22 cellular contexts compared by ENCODE assay signal in the genomic region with DNA sequence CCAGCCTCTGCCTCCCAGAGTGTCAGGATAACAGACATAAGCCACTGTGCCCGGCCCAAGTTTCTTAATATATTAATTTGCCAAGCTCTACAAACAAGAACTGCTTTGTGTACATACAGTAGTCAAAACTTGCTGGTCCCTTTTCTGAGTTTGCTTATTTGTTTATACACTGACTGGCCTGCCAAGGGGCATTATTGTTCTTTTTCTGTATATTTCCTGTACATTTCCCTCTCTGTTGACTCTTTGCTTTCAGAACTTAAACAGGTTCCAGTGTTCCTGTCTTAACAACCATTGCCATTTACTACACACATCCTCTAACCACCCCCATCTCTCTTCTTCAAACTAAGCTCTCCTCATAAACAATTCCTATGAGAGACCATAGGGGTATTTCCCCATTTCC.
DNase-seq lines count a peak whose midpoint lies in the region; ATAC-seq, FAIRE-seq and TF ChIP-seq lines count a peak whose summit lies in the region.
"Had no signal": no experiment of that assay in that cellular context is flagged by ENCODE, and none has a peak within 500 bp of the region (broad histone marks: within the 10 kb centered on the region; RNA-seq: fewer than 3 reads in every experiment).

No MANE protein-coding gene starts in this region.

- intact Hi-C loops in PC-3 (cut with micrococcal nuclease) (no loop called here), endothelial cell of umbilical vein (cut with micrococcal nuclease) (no loop called here)

- H3K4me3 Mint-ChIP-seq in H9: no peak overlapping the region
- H3K4me3 Mint-ChIP-seq: activated CD4-positive, alpha-beta T cell treated with anti-CD3 and anti-CD28 coated beads, Interleukin-2, amount 10 ng/mL, durations not matched to agents 24 days and 14 days; natural killer cell had no signal

- H3K27me3 Mint-ChIP-seq in H9 (ENCODE audit: low read depth): no peaks in the 10 kb centered on the region
- H3K27me3 Mint-ChIP-seq: activated CD4-positive, alpha-beta T cell treated with anti-CD3 and anti-CD28 coated beads, Interleukin-2, amount 10 ng/mL, durations not matched to agents 24 days and 14 days had no signal

- H3K4me3 ChIP-seq in PC-3 (ENCODE audit: low read length): no peak overlapping the region
- no peak overlapping the region for H3K4me3 ChIP-seq in endothelial cell of umbilical vein (replicated peaks in 1 of 3; ENCODE audit: insufficient read depth in 1 of 3, low read depth in 1 of 3, low read length in 3 of 3)
- no peak overlapping the region for H3K4me3 ChIP-seq in foreskin fibroblast (ENCODE audit: low read depth in 1 of 2, low read length in 2 of 2)
- H3K4me3 ChIP-seq: body of pancreas, thoracic aorta had no signal

- CTCF ChIA-PET in PC-3 (lab: Charles Lee) (interaction anchor here (0.6 kb wide), 1 partner anchor 183 kb away, joined by 5 read pairs; no protein-coding TSS in a partner anchor), endothelial cell of umbilical vein (lab: Charles Lee) (interaction anchor here (1.4 to 2.4 kb wide), 5 partner anchors 8 to 410 kb away, joined by 3 to 12 read pairs (median 5); no protein-coding TSS in a partner anchor)

- no peaks in the 10 kb centered on the region for H3F3A ChIP-seq in PC-3 (ENCODE audit: low read length, unreplicated experiment)

- H4K91ac ChIP-seq in H9 (ENCODE audit: insufficient read length, low read depth, low read length): no peak overlapping the region

- no peaks in the 10 kb centered on the region for H3K79me1 ChIP-seq in H9 (ENCODE audit: insufficient read depth, low read depth, low read length, poor library complexity, severe bottlenecking)

- H3K23ac ChIP-seq in H9 (ENCODE audit: insufficient read length, low read depth, low read length): no peak overlapping the region

- no peaks in the 10 kb centered on the region for H3K23me2 ChIP-seq in H9 (ENCODE audit: insufficient read length, low read depth, low read length, poor library complexity, severe bottlenecking)

- peak overlapping the region in 2 of 3 experiments; percentile 6 to 17; a peak in 3 of 7 replicates for H3K27ac Mint-ChIP-seq in H9
- H3K27ac Mint-ChIP-seq: activated CD4-positive, alpha-beta T cell treated with anti-CD3 and anti-CD28 coated beads, Interleukin-2, amount 10 ng/mL, durations not matched to agents 24 days and 14 days had no signal

- no peak overlapping the region for H3K4ac ChIP-seq in H9 (ENCODE audit: low read depth, low read length)

- H3K9me1 ChIP-seq in endothelial cell of umbilical vein (replicated peaks; ENCODE audit: control insufficient read depth, extremely low read depth, insufficient read depth, low read length): no peaks in the 10 kb centered on the region

- dilution Hi-C loops in endothelial cell of umbilical vein (cut with MboI; ENCODE audit: extremely low pct_ligation_motif_present, low sequenced_read_pairs): no loop called here

- H3K27me3 ChIP-seq in H9 (ENCODE audit: insufficient read depth, low read length): no peaks in the 10 kb centered on the region
- H3K27me3 ChIP-seq in PC-3 (ENCODE audit: low read length): no peaks in the 10 kb centered on the region
- no peaks in the 10 kb centered on the region for H3K27me3 ChIP-seq in endothelial cell of umbilical vein (ENCODE audit: control insufficient read depth in 2 of 2, insufficient read depth in 2 of 2, low read length in 2 of 2)
- H3K27me3 ChIP-seq: body of pancreas had no signal

- H2BK20ac ChIP-seq in H9 (ENCODE audit: low read depth, low read length, poor library complexity, severe bottlenecking): no peak overlapping the region

- H3K4me1 ChIP-seq in H9 (ENCODE audit: insufficient read depth, low read length): no peaks in the 10 kb centered on the region
- peaks cover 16% of the 10 kb centered on the region for H3K4me1 ChIP-seq in PC-3 (ENCODE audit: insufficient read depth, low read length)
- peaks cover 7% of the 10 kb centered on the region for H3K4me1 ChIP-seq in endothelial cell of umbilical vein (ENCODE audit: control insufficient read depth, extremely low read depth, insufficient read depth, low read length)
- H3K4me1 ChIP-seq: body of pancreas had no signal

- no peak overlapping the region for H3K4me2 ChIP-seq in H9 (ENCODE audit: insufficient read depth, insufficient read length, low read length)
- no peak overlapping the region for H3K4me2 ChIP-seq in PC-3 (ENCODE audit: low read length)
- H3K4me2 ChIP-seq in endothelial cell of umbilical vein (ENCODE audit: insufficient read depth, low read length): peak overlapping the region; percentile 8

- no peaks in the 10 kb centered on the region for H4K20me1 ChIP-seq in H9 (ENCODE audit: control insufficient read depth, insufficient read depth, insufficient read length)
- H4K20me1 ChIP-seq in PC-3 (ENCODE audit: low read length): no peaks in the 10 kb centered on the region
- H4K20me1 ChIP-seq in endothelial cell of umbilical vein (replicated peaks; ENCODE audit: control insufficient read depth, extremely low read depth, insufficient read depth, low read length): no peaks in the 10 kb centered on the region

- H3K9ac ChIP-seq in H9 (ENCODE audit: extremely low read depth, insufficient read length, low read length): no peak overlapping the region
- no peak overlapping the region for H3K9ac ChIP-seq in PC-3 (ENCODE audit: low read length)
- H3K9ac ChIP-seq in endothelial cell of umbilical vein (replicated peaks; ENCODE audit: extremely low read depth, insufficient read depth, low read length): no peak overlapping the region

- H4K8ac ChIP-seq in H9 (replicated peaks; ENCODE audit: insufficient read length, low read depth, low read length): no peak overlapping the region

- no peaks in the 10 kb centered on the region for H3K9me3 Mint-ChIP-seq in H9
- H3K9me3 Mint-ChIP-seq: natural killer cell had no signal

- H3K36me3 Mint-ChIP-seq in H9 (ENCODE audit: insufficient read depth in 1 of 3, low read depth in 3 of 3): peaks cover 0 to 1% (median 0%) of the 10 kb centered on the region in 3 experiments; a peak in 1 of 7 replicates
- H3K36me3 Mint-ChIP-seq: natural killer cell had no signal

- ATAC-seq in PC-3: peak; percentile 75
- ATAC-seq: body of pancreas, HepG2, natural killer cell, SK-N-SH treated with all-trans-retinoic acid at 6 μM for 48 hours had no signal

- no peak overlapping the region for H2AK5ac ChIP-seq in H9 (ENCODE audit: insufficient read length, low read length)

- H4K5ac ChIP-seq in H9 (ENCODE audit: insufficient read length, low read depth, low read length): no peak overlapping the region

- no peaks in the 10 kb centered on the region for H3K9me3 ChIP-seq in H9 (ENCODE audit: control insufficient read depth, low read depth, low read length)
- no peaks in the 10 kb centered on the region for H3K9me3 ChIP-seq in PC-3 (ENCODE audit: low read length)
- H3K9me3 ChIP-seq in endothelial cell of umbilical vein (replicated peaks; ENCODE audit: control insufficient read depth, insufficient read depth, low read length): no peaks in the 10 kb centered on the region
- H3K9me3 ChIP-seq: body of pancreas, thoracic aorta had no signal

- no peak overlapping the region for H2BK15ac ChIP-seq in H9 (ENCODE audit: low read depth, low read length)

- H3K4me1 Mint-ChIP-seq in H9: peaks cover 3% of the 10 kb centered on the region in 2 experiments

- H3K27ac ChIP-seq in H9 (ENCODE audit: insufficient read length, low read depth, low read length) (no peak overlapping the region), PC-3 (ENCODE audit: low read length) (no peak overlapping the region), endothelial cell of umbilical vein (ENCODE audit: insufficient read depth, low read depth, low read length) (no peak overlapping the region)
- H3K27ac ChIP-seq: body of pancreas, HL-60, thoracic aorta had no signal

- H2AFZ ChIP-seq in H9 (ENCODE audit: low read length) (no peak overlapping the region), PC-3 (ENCODE audit: low read length) (no peak overlapping the region), endothelial cell of umbilical vein (ENCODE audit: low read depth, low read length) (peak overlapping the region; percentile 11)

- no peaks in the 10 kb centered on the region for H3K36me3 ChIP-seq in PC-3 (ENCODE audit: low read depth, low read length)
- no peaks in the 10 kb centered on the region for H3K36me3 ChIP-seq in endothelial cell of umbilical vein (ENCODE audit: control insufficient read depth in 2 of 2, extremely low read depth in 1 of 2, insufficient read depth in 2 of 2, low read length in 2 of 2)
- H3K36me3 ChIP-seq: thoracic aorta had no signal

- BruUV-seq in PC-3 (replicated peaks; lab: Mats Ljungman, UMichigan) (no TSS peak), endothelial cell of umbilical vein (replicated peaks; lab: Mats Ljungman, UMichigan) (no TSS peak)

- no peak overlapping the region for H3K18ac ChIP-seq in H9 (ENCODE audit: insufficient read length, low read depth, low read length)

- H3K14ac ChIP-seq in H9 (ENCODE audit: insufficient read depth, low read length): no peak overlapping the region

- no peaks in the 10 kb centered on the region for H3K9me2 ChIP-seq in PC-3 (replicated peaks; ENCODE audit: low read length)

- H3T11ph ChIP-seq in H9 (ENCODE audit: low read length): no peak overlapping the region

- H2BK120ac ChIP-seq in H9 (ENCODE audit: low read depth, low read length, poor library complexity, severe bottlenecking): no peak overlapping the region

- FAIRE-seq in endothelial cell of umbilical vein (lab: Jason Lieb, UNC): peak; percentile 33
- FAIRE-seq: HepG2, urothelium cell line had no signal

- WGBS in H9 (ENCODE audit: extremely low coverage, insufficient read length, low lambda C conversion rate): no CpG with 5 or more reads among the region's 1 CpG

- POLR2A ChIA-PET in PC-3 (lab: Charles Lee; ENCODE audit: unreplicated experiment) (no interaction called here), endothelial cell of umbilical vein (lab: Charles Lee) (interaction anchor here (0.6 kb wide), 1 partner anchor 34 kb away, joined by 3 read pairs; no protein-coding TSS in a partner anchor)

- H3K56ac ChIP-seq in H9 (ENCODE audit: insufficient read length, low read depth, low read length): no peak overlapping the region

- H3K79me2 ChIP-seq in H9 (ENCODE audit: insufficient read depth, low read length) (no peaks in the 10 kb centered on the region), PC-3 (ENCODE audit: low read length) (no peaks in the 10 kb centered on the region), endothelial cell of umbilical vein (ENCODE audit: control insufficient read depth, insufficient read depth, low read length) (no peaks in the 10 kb centered on the region)

- no peak overlapping the region for H2BK5ac ChIP-seq in H9 (ENCODE audit: insufficient read length, low read length)

- H2BK12ac ChIP-seq in H9 (ENCODE audit: insufficient read length, low read depth, low read length): no peak overlapping the region

- peak; percentile 51 for DNase-seq in DMS153 treated with DMSO at 0.1 percent for 48 hours (lab: John Stamatoyannopoulos, UW; ENCODE audit: unreplicated experiment)
- DNase-seq in H9: no peak
- peak; percentile 37 for DNase-seq in PC-3
- peak; percentile 47 for DNase-seq in endothelial cell of umbilical vein (ENCODE audit: low read depth, low spot score)
- DNase-seq in foreskin fibroblast: no peak
- no peak for DNase-seq in mesenteric fat pad (ENCODE audit: low spot score)
- DNase-seq in T-helper 1 cell: no peak
- DNase-seq: activated CD4-positive, alpha-beta T cell treated with anti-CD3 and anti-CD28 coated beads, Interleukin-2, amount 10 ng/mL, durations not matched to agents 24 days and 14 days; activated naive CD4-positive, alpha-beta T cell treated with Interleukin-2 at 50 U/mL for 16 hours; activated T-cell treated with anti-CD3 and anti-CD28 coated beads, Interleukin-2, amount 50 U/mL, for 48 hours; body of pancreas; head of caudate nucleus; natural killer cell; NCI-H2029 treated with DMSO at 0.1 percent for 48 hours; NCI-H2227 treated with DMSO at 0.1 percent for 48 hours; occipital lobe; stimulated activated naive CD4-positive, alpha-beta T cell had no signal

- TF ChIP-seq POLR2A in endothelial cell of umbilical vein (IDR thresholded peaks at IDR 0.05; ENCODE audit: low read depth, low read length): no peak

- TF ChIP-seq CTCF in H9 (conservative IDR thresholded peaks at IDR 0.05): no peak
- no peak for TF ChIP-seq CTCF in PC-3 (conservative IDR thresholded peaks at IDR 0.05; ENCODE audit: low read depth, low read length)
- no peak for TF ChIP-seq CTCF in endothelial cell of umbilical vein (IDR thresholded peaks at IDR 0.05; ENCODE audit: extremely low read depth in 1 of 2, insufficient read depth in 1 of 2, low read depth in 1 of 2, low read length in 2 of 2)
- no peak for TF ChIP-seq CTCF in foreskin fibroblast (IDR thresholded peaks at IDR 0.05; ENCODE audit: low read depth, low read length)

Comparison
In these comparisons a context has a peak if more than half of its experiments do, and no peak if none do; other contexts are left out.
1. DNase-seq: peak in DMS153 treated with DMSO at 0.1 percent for 48 hours (single experiment), PC-3 (single experiment) and endothelial cell of umbilical vein (single experiment); none in H9 (single experiment), foreskin fibroblast (0 of 2), mesenteric fat pad (single experiment) and T-helper 1 cell (0 of 5).